14 cellular contexts compared by ENCODE assay signal in genomic region chr6:106820412-106820852, GRCh38.
DNase-seq lines count a peak whose midpoint lies in the region; ATAC-seq, FAIRE-seq and TF ChIP-seq lines count a peak whose summit lies in the region.
"Had no signal": no experiment of that assay in that cellular context is flagged by ENCODE, and none has a peak within 500 bp of the region (broad histone marks: within the 10 kb centered on the region; RNA-seq: fewer than 3 reads in every experiment).

No MANE protein-coding gene starts in this region.

- ATAC-seq in T-cell (replicated peaks in 1 of 4) (no peak), GM19463 (IDR thresholded peaks at IDR 0.05; ENCODE audit: unreplicated experiment) (no peak), HG03039 (IDR thresholded peaks at IDR 0.05; ENCODE audit: unreplicated experiment) (no peak)

- no peak overlapping the region for H3K4ac ChIP-seq in mesendoderm (ENCODE audit: low read depth, low read length)

- no peak overlapping the region for H2BK5ac ChIP-seq in mesendoderm (ENCODE audit: low read length)

- H4K8ac ChIP-seq in mesendoderm (ENCODE audit: low read depth, low read length): no peak overlapping the region

- H3K4me1 ChIP-seq in adipocyte (ENCODE audit: control insufficient read depth, insufficient read depth, low read length) (peaks cover 4% of the 10 kb centered on the region), mesendoderm (ENCODE audit: control insufficient read depth, low read depth, low read length) (peaks cover 5% of the 10 kb centered on the region)

- no peak overlapping the region for H4K5ac ChIP-seq in mesendoderm (ENCODE audit: low read length)

- CTCF ChIA-PET in T-cell (lab: Charles Lee): no interaction called here

- no peak overlapping the region for H3K4me3 Mint-ChIP-seq in T-cell
- H3K4me3 Mint-ChIP-seq: activated naive CD8-positive, alpha-beta T cell had no signal

- H3K9me3 ChIP-seq in adipocyte (ENCODE audit: control insufficient read depth, low read length): no peaks in the 10 kb centered on the region

- H3K36me3 ChIP-seq in adipocyte (ENCODE audit: control insufficient read depth, insufficient read depth, low read length, severe bottlenecking) (no peaks in the 10 kb centered on the region), mesendoderm (ENCODE audit: control insufficient read depth, insufficient read depth, low read length) (no peaks in the 10 kb centered on the region)

- H3K9me3 Mint-ChIP-seq in T-cell: no peaks in the 10 kb centered on the region

- TF ChIP-seq CTCF in AG10803 (conservative IDR thresholded peaks at IDR 0.05; ENCODE audit: low read length): no peak

- H3K27ac Mint-ChIP-seq in T-cell: no peak overlapping the region
- H3K27ac Mint-ChIP-seq: activated naive CD8-positive, alpha-beta T cell had no signal

- H3K9ac ChIP-seq in adipocyte (ENCODE audit: low read length) (no peak overlapping the region), mesendoderm (ENCODE audit: low read length) (no peak overlapping the region)

- H3K27ac ChIP-seq in mesendoderm (ENCODE audit: low read depth, low read length): no peak overlapping the region
- H3K27ac ChIP-seq: epithelial cell of prostate had no signal

- no peak overlapping the region for H2BK15ac ChIP-seq in mesendoderm (replicated peaks; ENCODE audit: low read depth)

- POLR2A ChIA-PET in T-cell (lab: Charles Lee): no interaction called here

- peak; percentile 67 for FAIRE-seq in HTR-8/SVneo (lab: Jason Lieb, UNC)

- H3K27me3 ChIP-seq in adipocyte (replicated peaks; ENCODE audit: control insufficient read depth, insufficient read depth, low read length) (peaks cover 6% of the 10 kb centered on the region), mesendoderm (ENCODE audit: insufficient read depth, low read length, poor library complexity) (no peaks in the 10 kb centered on the region)

- no peaks in the 10 kb centered on the region for H3K36me3 Mint-ChIP-seq in T-cell
- H3K36me3 Mint-ChIP-seq: activated naive CD8-positive, alpha-beta T cell had no signal

- DNase-seq in AG10803 (ENCODE audit: low read depth) (peak; percentile 68), HTR-8/SVneo (ENCODE audit: insufficient read length, low spot score) (peak; percentile 65), adipocyte (ENCODE audit: low read depth) (peak; percentile 11), mesendoderm (peak; percentile 83), T-cell (no peak)
- no peak for DNase-seq in activated naive CD4-positive, alpha-beta T cell (lab: John Stamatoyannopoulos, UW)
- DNase-seq: DMS53, midbrain, NCI-H2107, SHP77 had no signal

- H3K18ac ChIP-seq in mesendoderm (ENCODE audit: low read length): peak overlapping the region; percentile 76

- no peak overlapping the region for H3K4me2 ChIP-seq in mesendoderm (ENCODE audit: low read length)

- no peaks in the 10 kb centered on the region for H3K79me2 ChIP-seq in mesendoderm (ENCODE audit: control insufficient read depth, insufficient read depth, low read length)

- H2BK120ac ChIP-seq in mesendoderm (ENCODE audit: low read depth, low read length): no peak overlapping the region

- peaks cover 0 to 10% of the 10 kb centered on the region in 2 donors for H3K27me3 Mint-ChIP-seq in T-cell
- H3K27me3 Mint-ChIP-seq: activated naive CD8-positive, alpha-beta T cell had no signal

- H3K23ac ChIP-seq in mesendoderm (ENCODE audit: low read length): no peak overlapping the region

- H3K56ac ChIP-seq in mesendoderm (ENCODE audit: low read length): no peak overlapping the region

- no peak overlapping the region for H2AK5ac ChIP-seq in mesendoderm (ENCODE audit: low read length)

- H3K4me3 ChIP-seq in AG10803 (ENCODE audit: low read length) (no peak overlapping the region), adipocyte (ENCODE audit: low read length) (no peak overlapping the region), mesendoderm (ENCODE audit: low read length) (no peak overlapping the region)

- H3K79me1 ChIP-seq in mesendoderm (ENCODE audit: low read length): no peaks in the 10 kb centered on the region

- H3K4me1 Mint-ChIP-seq in T-cell: no peaks in the 10 kb centered on the region

Comparison
In these comparisons a context has a peak if more than half of its experiments do, and no peak if none do; other contexts are left out.
1. DNase-seq: peak in AG10803 (single experiment), HTR-8/SVneo (single experiment), adipocyte (single experiment) and mesendoderm (single experiment); none in T-cell (0 of 34) and activated naive CD4-positive, alpha-beta T cell (0 of 4).